1 cellular context compared by ENCODE assay signal in the genomic region with DNA sequence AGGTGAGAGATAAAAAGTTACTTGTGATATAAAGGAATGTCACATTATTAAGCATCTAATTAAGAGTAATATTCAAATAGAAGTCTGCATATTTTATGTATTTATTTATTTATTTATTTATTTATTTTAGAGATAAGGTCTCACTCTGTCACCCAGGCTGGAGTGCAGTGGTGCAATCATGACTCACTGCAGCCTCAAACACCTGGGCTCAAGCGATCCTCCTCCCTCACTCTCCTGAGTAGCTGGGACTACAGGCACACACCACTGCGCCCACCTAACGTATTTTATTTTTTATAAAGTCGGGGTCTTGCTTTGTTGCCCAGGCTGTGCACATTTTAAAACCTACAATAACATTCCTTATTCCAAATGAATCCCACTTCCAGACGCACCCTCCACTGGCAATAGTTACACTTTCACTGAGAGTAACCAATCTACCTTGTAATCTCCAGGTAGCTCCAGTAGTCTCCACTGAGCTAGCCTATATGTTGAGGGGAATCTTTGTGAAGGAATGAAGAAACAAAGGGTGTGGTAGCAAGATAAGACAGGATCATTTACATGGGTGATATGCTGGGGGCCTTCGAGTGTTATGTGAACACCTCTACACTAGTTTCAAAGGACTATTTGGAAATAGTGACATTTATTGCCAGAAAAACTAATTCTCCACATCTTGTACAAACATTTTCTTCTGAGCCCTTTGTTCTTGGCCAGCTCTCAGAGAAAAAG.
TF ChIP-seq lines count a peak whose summit lies in the region.

No MANE protein-coding gene starts in this region.

TF ChIP-seq in liver, 16 proteins besides CTCF, POLR2A, EP300 and RAD21 (continued from another document):
- TF ChIP-seq, protein P1, sequence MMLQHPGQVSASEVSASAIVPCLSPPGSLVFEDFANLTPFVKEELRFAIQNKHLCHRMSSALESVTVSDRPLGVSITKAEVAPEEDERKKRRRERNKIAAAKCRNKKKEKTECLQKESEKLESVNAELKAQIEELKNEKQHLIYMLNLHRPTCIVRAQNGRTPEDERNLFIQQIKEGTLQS (IDR thresholded peaks at IDR 0.05): peak; percentile 46
